In the genomic region with DNA sequence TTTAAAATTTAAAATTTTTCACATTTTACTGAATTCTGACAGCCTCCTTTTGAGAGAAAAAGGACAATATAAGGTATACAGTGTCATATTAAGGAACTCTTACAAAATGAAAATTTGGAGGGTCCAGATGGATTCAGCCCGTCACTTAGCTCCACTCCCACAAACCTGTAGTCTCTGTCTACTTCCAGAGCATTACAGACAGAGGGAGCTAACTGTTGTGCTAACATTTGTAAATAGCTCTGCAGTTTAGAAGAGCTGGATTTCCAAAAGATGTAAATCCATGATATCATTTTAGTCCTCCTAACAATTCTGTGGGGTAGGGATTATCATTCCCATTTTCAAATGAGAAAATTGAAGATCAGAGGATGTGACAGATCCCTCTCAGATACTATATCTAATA, we compare ENCODE assay signal across 17 cellular contexts. TPM values are rescaled to one million over a fixed set of nuclear protein-coding genes. Genes with fewer than 3 reads are reported as not detected.
DNase-seq lines count a peak whose midpoint lies in the region; ATAC-seq and TF ChIP-seq lines count a peak whose summit lies in the region.
"Had no signal": no experiment of that assay in that cellular context is flagged by ENCODE, and none has a peak within 500 bp of the region (broad histone marks: within the 10 kb centered on the region; RNA-seq: fewer than 3 reads in every experiment).

No MANE protein-coding gene starts in this region.

- in situ Hi-C loops in T47D (cut with HindIII; ENCODE audit: low pct_unique_long_range_greater_than_20kb, low sequenced_read_pairs) (no loop called here), mammary epithelial cell (cut with MboI; ENCODE audit: low sequenced_read_pairs in 2 of 2) (no loop called here)

- ATAC-seq in HG02973 (IDR thresholded peaks at IDR 0.05; ENCODE audit: unreplicated experiment) (no peak), omental fat pad (ENCODE audit: low FRiP score) (no peak)
- ATAC-seq: pancreas had no signal

- TF ChIP-seq CTCF in mammary epithelial cell (conservative IDR thresholded peaks at IDR 0.05 in 1 of 2, IDR thresholded peaks at IDR 0.05 in 1 of 2; ENCODE audit: extremely low read depth in 1 of 2, insufficient read depth in 1 of 2, low read depth in 1 of 2, low read length in 2 of 2) (peak in 1 of 2 donors; percentile 31), sigmoid colon (IDR thresholded peaks at IDR 0.05) (peak in 3 of 4 experiments; percentile 20 to 35 (median 33)), omental fat pad (IDR thresholded peaks at IDR 0.05) (no peak)

- H3K9ac ChIP-seq in mammary epithelial cell (ENCODE audit: insufficient read depth, low read length) (no peak overlapping the region), adipocyte (ENCODE audit: low read length) (no peak overlapping the region)

- H3K79me2 ChIP-seq in mammary epithelial cell (ENCODE audit: insufficient read depth, low read length), result no peaks in the 10 kb centered on the region

- no peak overlapping the region for H3K4me3 ChIP-seq in mammary epithelial cell (replicated peaks in 1 of 3; ENCODE audit: insufficient read depth in 1 of 3, low read depth in 2 of 3, low read length in 3 of 3)
- no peak overlapping the region for H3K4me3 ChIP-seq in adipocyte (ENCODE audit: low read length)
- H3K4me3 ChIP-seq in sigmoid colon, result no peak overlapping the region
- H3K4me3 ChIP-seq: pancreas, smooth muscle cell, testis had no signal

- no peak for TF ChIP-seq POLR2A in sigmoid colon (IDR thresholded peaks at IDR 0.05)

- WGBS in mammary epithelial cell (ENCODE audit: low coverage, missing lambda C conversion rate), result 94% methylated on average over 1 of the region's 1 CpG
- WGBS in sigmoid colon, 2 donors, result 76 to 78% methylated on average over 1 of the region's 1 CpG

- H3K36me3 ChIP-seq in mammary epithelial cell (ENCODE audit: insufficient read depth, low read length) (no peaks in the 10 kb centered on the region), adipocyte (ENCODE audit: control insufficient read depth, insufficient read depth, low read length, severe bottlenecking) (no peaks in the 10 kb centered on the region), sigmoid colon (no peaks in the 10 kb centered on the region)
- H3K36me3 ChIP-seq: pancreas had no signal

- no peaks in the 10 kb centered on the region for H4K20me1 ChIP-seq in mammary epithelial cell (ENCODE audit: insufficient read depth, low read length)

- H3K9me3 ChIP-seq in mammary epithelial cell (replicated peaks; ENCODE audit: insufficient read depth, low read length), result no peaks in the 10 kb centered on the region
- H3K9me3 ChIP-seq in adipocyte (ENCODE audit: control insufficient read depth, low read length), result no peaks in the 10 kb centered on the region
- H3K9me3 ChIP-seq in sigmoid colon, result no peaks in the 10 kb centered on the region
- H3K9me3 ChIP-seq: pancreas, testis had no signal

- no peak for TF ChIP-seq EP300 in sigmoid colon (IDR thresholded peaks at IDR 0.05)

- H3K4me1 ChIP-seq in mammary epithelial cell (ENCODE audit: insufficient read depth, low read length) (peaks cover 9% of the 10 kb centered on the region), adipocyte (ENCODE audit: control insufficient read depth, insufficient read depth, low read length) (peaks cover 22% of the 10 kb centered on the region), sigmoid colon (peaks cover 0 to 83% (median 59%) of the 10 kb centered on the region in 4 donors)
- H3K4me1 ChIP-seq: pancreas had no signal

- intact Hi-C loops in mammary epithelial cell (cut with micrococcal nuclease) (no loop called here), sigmoid colon (cut with DNase I) (loop anchor here (10.0 kb wide), 1 partner anchor 197 kb away; no protein-coding TSS in a partner anchor)

- dilution Hi-C loops in mammary epithelial cell (cut with HindIII; ENCODE audit: low sequenced_read_pairs), result no loop called here

- DNase-seq in T47D (ENCODE audit: low read depth in 1 of 2, low spot score in 1 of 2) (peak; percentile 13 to 36), mammary epithelial cell (no peak), adipocyte (ENCODE audit: low read depth) (peak; percentile 41), fibroblast of peridontal ligament (ENCODE audit: extremely low read depth) (peak; percentile 54), sigmoid colon (no peak), omental fat pad (ENCODE audit: low spot score) (no peak), amygdala (lab: John Stamatoyannopoulos, UW) (no peak)
- DNase-seq: activated CD4-positive, alpha-beta T cell treated with anti-CD3 and anti-CD28 coated beads, Interleukin-2, amount 10 ng/mL, durations not matched to agents 7 days and 5 days; activated CD8-positive, alpha-beta memory T cell treated with anti-CD3 and anti-CD28 coated beads, Interleukin-2, amount 50 U/mL, for 48 hours; activated gamma-delta T cell treated with Interleukin-2 at 50 U/mL for 16 hours; CD4-positive, alpha-beta T cell; NCI-H1436 treated with DMSO at 0.1 percent for 48 hours; NCI-H2227 treated with DMSO at 0.1 percent for 48 hours; pancreas; testis had no signal

- H3K27ac ChIP-seq in mammary epithelial cell (ENCODE audit: insufficient read depth, low read depth, low read length) (no peak overlapping the region), sigmoid colon (peak overlapping the region; percentile 47 to 92 (median 75))
- H3K27ac ChIP-seq: pancreas, testis had no signal

- CTCF ChIA-PET in mammary epithelial cell (lab: Charles Lee; ENCODE audit: low non-redundant PET), result interaction anchor here (1.1 kb wide), 1 partner anchor 71 kb away, joined by 5 read pairs; no protein-coding TSS in a partner anchor

- H3K27me3 ChIP-seq in mammary epithelial cell (ENCODE audit: insufficient read depth, low read length) (no peaks in the 10 kb centered on the region), adipocyte (replicated peaks; ENCODE audit: control insufficient read depth, insufficient read depth, low read length) (no peaks in the 10 kb centered on the region), sigmoid colon (no peaks in the 10 kb centered on the region)
- H3K27me3 ChIP-seq: pancreas, testis had no signal

- BruUV-seq in mammary epithelial cell (replicated peaks; lab: Mats Ljungman, UMichigan), result no TSS peak

- no peak overlapping the region for H3K4me2 ChIP-seq in mammary epithelial cell (ENCODE audit: insufficient read depth, low read depth, low read length)
- H3K4me2 ChIP-seq: smooth muscle cell had no signal

- no peak overlapping the region for H2AFZ ChIP-seq in mammary epithelial cell (ENCODE audit: low read depth, low read length)

RNA-seq across cellular contexts. Expression of a gene that starts 16.1 kb away (rescaled TPM):
- total RNA-seq in mammary epithelial cell, result 100 to 1,000 TPM; 101 to 153 TPM
- polyA plus RNA-seq in mammary epithelial cell, result 169 TPM
- 194 TPM for polyA minus RNA-seq in mammary epithelial cell
- 100 to 1,000 TPM in 1 of 4 donors, 10 to 100 TPM in 3; 75.9 to 112 (median 88.8) TPM for total RNA-seq in sigmoid colon
- polyA plus RNA-seq in sigmoid colon, result 10 to 100 TPM; 11.1 to 58.2 (median 21.0) TPM
- 100 to 1,000 TPM; 102 to 157 (median 121) TPM for total RNA-seq in omental fat pad

RNA-seq across cellular contexts. Expression of a gene that starts 44.4 kb away (rescaled TPM):
- total RNA-seq in mammary epithelial cell (10 to 100 TPM; 13.7 to 15.2 TPM), sigmoid colon (100 to 1,000 TPM; 348 to 511 (median 395) TPM), omental fat pad (100 to 1,000 TPM in 3 of 4 donors, 10 to 100 TPM in 1; 90.8 to 133 (median 118) TPM)
- polyA plus RNA-seq in mammary epithelial cell (9.7 TPM), sigmoid colon (10 to 100 TPM; 43.9 to 78.4 (median 75.7) TPM)
- 10.6 TPM for polyA minus RNA-seq in mammary epithelial cell

Comparison
In these comparisons a context has a peak if more than half of its experiments do, and no peak if none do; other contexts are left out.
1. DNase-seq: peak in T47D (2 of 2), adipocyte (single experiment) and fibroblast of peridontal ligament (single experiment); none in mammary epithelial cell (single experiment), sigmoid colon (single experiment), omental fat pad (single experiment) and amygdala (0 of 56).
2. CTCF ChIP-seq: peak in sigmoid colon (3 of 4); none in omental fat pad (0 of 3).
3. RNA of a gene that starts 44.4 kb away (total RNA-seq): 348 to 511 TPM in sigmoid colon and 90.8 to 133 TPM in omental fat pad; 13.7 to 15.2 TPM in mammary epithelial cell; every median in the first group is over 4 times any median in the second.